Comparison of ENCODE assay signal across 23 cellular contexts in genomic region chr11:123151366-123151765, GRCh38. TPM values are rescaled to one million over a fixed set of nuclear protein-coding genes. Genes with fewer than 3 reads are reported as not detected.
"Had no signal": no experiment of that assay in that cellular context is flagged by ENCODE, and none has a peak within 500 bp of the region (broad histone marks: within the 10 kb centered on the region; RNA-seq: fewer than 3 reads in every experiment).

No MANE protein-coding gene starts in this region.

- H3K9me3 ChIP-seq: colonic mucosa, esophagus squamous epithelium, gastrocnemius medialis, left lung, lower lobe of right lung, mucosa of descending colon had no signal

- DNase-seq: colonic mucosa; cortex of kidney; effector CD8-positive, alpha-beta T cell; effector memory CD8-positive, alpha-beta T cell; endodermal cell; erythroblast; esophagus squamous epithelium; foreskin fibroblast; foreskin melanocyte; gastrocnemius medialis; glutamatergic neuron; head of caudate nucleus; heart right ventricle; hippocampal formation; left cardiac atrium; left lung; left ventricle myocardium superior; lower lobe of right lung; mesenchymal stem cell; mucosa of descending colon; naive B cell had no signal

- H3K27ac ChIP-seq: colonic mucosa, epithelial cell of prostate, esophagus squamous epithelium, gastrocnemius medialis, heart right ventricle, left lung, lower lobe of right lung had no signal

- H3K36me3 ChIP-seq: colonic mucosa, esophagus squamous epithelium, gastrocnemius medialis, heart right ventricle, left lung, lower lobe of right lung had no signal

- H3K27me3 ChIP-seq: colonic mucosa, esophagus squamous epithelium, left lung had no signal

- H3K4me1 ChIP-seq: colonic mucosa, gastrocnemius medialis, left lung, lower lobe of right lung had no signal

- H3K4me3 ChIP-seq: colonic mucosa, esophagus squamous epithelium, gastrocnemius medialis, heart right ventricle, left lung, lower lobe of right lung, mucosa of descending colon had no signal

RNA-seq across cellular contexts. Expression of gene CLMP, which starts 43.7 kb away (rescaled TPM):
- total RNA-seq: lung microvascular endothelial cell had no signal
